In genomic region chr16:57642368-57643135, GRCh38 we compare ENCODE assay signal across 20 cellular contexts. TPM values are rescaled to one million over a fixed set of nuclear protein-coding genes. Genes with fewer than 3 reads are reported as not detected.
DNase-seq lines count a peak whose midpoint lies in the region; ATAC-seq, FAIRE-seq and TF ChIP-seq lines count a peak whose summit lies in the region.
"Had no signal": no experiment of that assay in that cellular context is flagged by ENCODE, and none has a peak within 500 bp of the region (broad histone marks: within the 10 kb centered on the region; RNA-seq: fewer than 3 reads in every experiment).

No MANE protein-coding gene starts in this region.

- intact Hi-C loops in HCT116 (cut with micrococcal nuclease) = no loop called here

- TF ChIP-seq POLR2A in HCT116 (IDR thresholded peaks at IDR 0.05; ENCODE audit: borderline replicate concordance, extremely low read depth, insufficient read depth, insufficient read length) = no peak
- TF ChIP-seq POLR2A in suprapubic skin (IDR thresholded peaks at IDR 0.05) = no peak

- CTCF ChIA-PET in HCT116 (lab: Charles Lee) = interaction anchor here (1.2 kb wide), 1 partner anchor 51 kb away, joined by 4 read pairs; no protein-coding TSS in a partner anchor

- H3K27me3 ChIP-seq in HCT116 (ENCODE audit: insufficient read depth, low read length) (no peaks in the 10 kb centered on the region), keratinocyte (ENCODE audit: control insufficient read depth, extremely low read depth, insufficient read depth, low read length) (no peaks in the 10 kb centered on the region), suprapubic skin (no peaks in the 10 kb centered on the region), SJCRH30 (peaks cover 32% of the 10 kb centered on the region)
- H3K27me3 ChIP-seq: adrenal gland had no signal

- peaks cover 6 to 20% of the 10 kb centered on the region in 2 experiments; a peak in 3 of 4 replicates for H3K4me1 ChIP-seq in HCT116 (ENCODE audit: control insufficient read depth in 1 of 2, insufficient read depth in 2 of 2, low read length in 2 of 2)
- H3K4me1 ChIP-seq in keratinocyte (ENCODE audit: control insufficient read depth, extremely low read depth, insufficient read depth, low read length) = peaks cover 48% of the 10 kb centered on the region
- H3K4me1 ChIP-seq in suprapubic skin = peaks cover 80% of the 10 kb centered on the region
- no peaks in the 10 kb centered on the region for H3K4me1 ChIP-seq in SJCRH30

- POLR2A ChIA-PET in HCT116 (lab: Charles Lee) = interaction anchor here (0.9 kb wide), 1 partner anchor 23 kb away, joined by 3 read pairs; no protein-coding TSS in a partner anchor

- no peak for ATAC-seq in HCT116
- ATAC-seq: stimulated activated memory B cell treated with anti-CD40 and anti-IgM and Interleukin-4, amounts not matched to agents 10 μg/mL and 1 μg/mL and 100 μg/mL, for 72 hours had no signal

- H3K36me3 ChIP-seq in HCT116 (ENCODE audit: control insufficient read depth in 1 of 2, insufficient read depth in 2 of 2, low read length in 2 of 2) (no peaks in the 10 kb centered on the region; a peak in 1 of 4 replicates), keratinocyte (ENCODE audit: control insufficient read depth in 2 of 2, extremely low read depth in 1 of 2, insufficient read depth in 2 of 2, low read length in 2 of 2) (peaks cover 20 to 21% of the 10 kb centered on the region in 2 experiments), suprapubic skin (no peaks in the 10 kb centered on the region), SJCRH30 (no peaks in the 10 kb centered on the region)
- H3K36me3 ChIP-seq: adrenal gland had no signal

- peaks cover 2% of the 10 kb centered on the region for H3K9me1 ChIP-seq in keratinocyte (ENCODE audit: control insufficient read depth, extremely low read depth, insufficient read depth, low read length)

- H4K20me1 ChIP-seq in HCT116 (ENCODE audit: insufficient read depth) = no peaks in the 10 kb centered on the region
- H4K20me1 ChIP-seq in keratinocyte (ENCODE audit: control insufficient read depth, extremely low read depth, insufficient read depth, low read length) = peaks cover 4% of the 10 kb centered on the region

- H3K9me3 ChIP-seq in HCT116 (ENCODE audit: control insufficient read depth in 1 of 2, insufficient read depth in 1 of 2, low read depth in 1 of 2, low read length in 2 of 2) = no peaks in the 10 kb centered on the region
- H3K9me3 ChIP-seq in keratinocyte (ENCODE audit: control insufficient read depth, low read depth, low read length) = no peaks in the 10 kb centered on the region
- H3K9me3 ChIP-seq in suprapubic skin = no peaks in the 10 kb centered on the region
- H3K9me3 ChIP-seq in SJCRH30 (replicated peaks) = no peaks in the 10 kb centered on the region
- H3K9me3 ChIP-seq: adrenal gland, SK-N-SH had no signal

- H3K4me3 ChIP-seq in HCT116 (replicated peaks in 1 of 2; ENCODE audit: low read depth in 1 of 2, low read length in 2 of 2) (no peak overlapping the region), keratinocyte (ENCODE audit: control insufficient read depth in 2 of 3, extremely low read depth in 1 of 3, insufficient read depth in 2 of 3, low read depth in 1 of 3, low read length in 3 of 3) (no peak overlapping the region), suprapubic skin (no peak overlapping the region), SJCRH30 (no peak overlapping the region)
- H3K4me3 ChIP-seq: adrenal gland, coronary artery had no signal

- no peak overlapping the region; the same call in 1 of the 2 replicates for H3K27ac ChIP-seq in HCT116 (ENCODE audit: low read depth, low read length)
- no peak overlapping the region for H3K27ac ChIP-seq in keratinocyte (ENCODE audit: control insufficient read depth, insufficient read depth, low read length)
- H3K27ac ChIP-seq in suprapubic skin = peak overlapping the region; percentile 31
- H3K27ac ChIP-seq in SJCRH30 = no peak overlapping the region

- DNase-seq in HCT116 (ENCODE audit: low read depth, low spot score) (no peak), astrocyte of the hippocampus (ENCODE audit: low read depth, low spot score) (peak; percentile 45), keratinocyte (ENCODE audit: low read depth, low spot score) (no peak), suprapubic skin (ENCODE audit: low spot score in 2 of 2) (no peak), SJCRH30 (no peak), cortex of kidney (lab: John Stamatoyannopoulos, UW) (no peak), NCI-H2196 (lab: John Stamatoyannopoulos, UW; ENCODE audit: unreplicated experiment) (no peak)
- DNase-seq: activated CD4-positive, alpha-beta T cell treated with anti-CD3 and anti-CD28 coated beads, Interleukin-2, amount 50 U/mL, for 1 hour; CD4-positive, alpha-beta memory T cell; NCI-H1105 treated with DMSO at 0.1 percent for 48 hours; NCI-H2227 treated with DMSO at 0.1 percent for 48 hours; SK-N-SH had no signal

- WGBS in suprapubic skin = 36% methylated on average over 7 of the region's 7 CpGs

- TF ChIP-seq CTCF in HCT116 (IDR thresholded peaks at IDR 0.05 in 2 of 3, conservative IDR thresholded peaks at IDR 0.05 in 1 of 3; ENCODE audit: borderline replicate concordance in 1 of 3, insufficient read depth in 1 of 3, low read depth in 2 of 3, low read length in 2 of 3) (no peak), keratinocyte (optimal IDR thresholded peaks at IDR 0.05 in 1 of 3, IDR thresholded peaks at IDR 0.05 in 1 of 3, conservative IDR thresholded peaks at IDR 0.05 in 1 of 3; ENCODE audit: extremely low read depth in 1 of 3, insufficient read depth in 2 of 3, low read length in 3 of 3) (no peak), suprapubic skin (IDR thresholded peaks at IDR 0.05) (no peak)

- BruUV-seq in HCT116 (replicated peaks; lab: Mats Ljungman, UMichigan) = no TSS peak

- H3K79me2 ChIP-seq in HCT116 (ENCODE audit: insufficient read depth, low read length) = no peaks in the 10 kb centered on the region
- H3K79me2 ChIP-seq in keratinocyte (ENCODE audit: control insufficient read depth, insufficient read depth, low read length) = peaks cover 8% of the 10 kb centered on the region

- no peak overlapping the region for H3K9ac ChIP-seq in HCT116 (ENCODE audit: low read length)
- no peak overlapping the region for H3K9ac ChIP-seq in keratinocyte (ENCODE audit: control insufficient read depth, extremely low read depth, insufficient read depth, low read length)
- H3K9ac ChIP-seq: SK-N-SH had no signal

- TF ChIP-seq EP300 in suprapubic skin (IDR thresholded peaks at IDR 0.05) = no peak

- dilution Hi-C loops in keratinocyte (cut with MboI; ENCODE audit: extremely low pct_ligation_motif_present, low sequenced_read_pairs) = no loop called here

- H3K9me2 ChIP-seq in HCT116 (ENCODE audit: insufficient read depth) = no peaks in the 10 kb centered on the region
- H3K9me2 ChIP-seq: SK-N-SH had no signal

- H2AFZ ChIP-seq in HCT116 (ENCODE audit: low read depth, low read length, poor library complexity, severe bottlenecking) (no peak overlapping the region), keratinocyte (ENCODE audit: control insufficient read depth, low read length) (no peak overlapping the region)

- H3K4me2 ChIP-seq in HCT116 (ENCODE audit: low read length) (0 out of 2 replicates have a peak overlapping the region, but pooled peaks have one; percentile 26), keratinocyte (ENCODE audit: control insufficient read depth, extremely low read depth, insufficient read depth, low read depth, low read length) (no peak overlapping the region)

- peak; percentile 65 for FAIRE-seq in keratinocyte (lab: Jason Lieb, UNC)

- RAD21 ChIA-PET in HCT116 (lab: Charles Lee; ENCODE audit: low non-redundant PET in 1 of 2, low total read pairs in 2 of 2, uncharacterized antibody in 2 of 2, unreplicated experiment in 2 of 2) = no interaction called here

- no peak for TF ChIP-seq RAD21 in HCT116 (IDR thresholded peaks at IDR 0.05; ENCODE audit: low read depth)

TF ChIP-seq in HCT116, 20 proteins besides CTCF, POLR2A, EP300 and RAD21 (continues in another document):
- no peak for TF ChIP-seq TCF7L2 (IDR thresholded peaks at IDR 0.05; ENCODE audit: borderline replicate concordance, extremely low read depth, insufficient read depth, insufficient read length)
- TF ChIP-seq SRF (IDR thresholded peaks at IDR 0.05; ENCODE audit: low read depth) = no peak

RNA-seq across cellular contexts. Expression of gene ADGRG1, which starts 14.1 kb away (rescaled TPM):
- total RNA-seq in HCT116 (2021; ENCODE audit: unreplicated experiment) (36.4 TPM), suprapubic skin (100 to 1,000 TPM; 107 to 202 (median 139) TPM)
- 62.7 and 64.5 TPM in 2 replicates for polyA plus RNA-seq in HCT116 (2012)
- polyA plus RNA-seq in keratinocyte = 28.4 to 94.9 TPM (median 38.4 TPM) in 3 replicates
- polyA plus RNA-seq in keratinocyte (2011; ENCODE audit: low read depth) = 47.7 TPM
- 37.4 and 46.7 TPM in 2 replicates for polyA plus RNA-seq in keratinocyte (2011; cell fraction: cytosol; rRNA removed)
- polyA plus RNA-seq in keratinocyte (2011; cell fraction: nucleus; rRNA removed) = 182 and 187 TPM in 2 replicates
- polyA plus RNA-seq in keratinocyte (2012; ENCODE audit: low replicate concordance) = 114 and 163 TPM in 2 replicates
- polyA minus RNA-seq in keratinocyte = 44.0 to 194 TPM (median 63.1 TPM) in 3 replicates
- polyA minus RNA-seq in keratinocyte (2011; cell fraction: cytosol; rRNA and poly(A)+ RNA removed) = 65.6 TPM
- polyA minus RNA-seq in keratinocyte (2011; cell fraction: nucleus; rRNA and poly(A)+ RNA removed) = 116 and 131 TPM in 2 replicates
- total RNA-seq in SJCRH30 (2014; rRNA removed; shearing (Covaris generic)) = 0.32 and 0.53 TPM in 2 replicates

RNA-seq across cellular contexts. Expression of gene ADGRG3, which starts 25.6 kb away (rescaled TPM):
- total RNA-seq in HCT116 (2021; ENCODE audit: unreplicated experiment) (not detected), suprapubic skin (1 to 10 TPM in 2 of 4 donors, under 1 TPM in 1, not detected in 1; 0.32 to 2.0 (median 2.0) TPM)
- polyA plus RNA-seq in HCT116 (2012) = 0.12 TPM in 1 of 2 replicates, not detected in the other
- polyA plus RNA-seq in keratinocyte = not detected in 3 replicates
- polyA plus RNA-seq in keratinocyte (2011; ENCODE audit: low read depth) = not detected
- polyA plus RNA-seq in keratinocyte (2011; cell fraction: cytosol; rRNA removed) = not detected in 2 replicates
- polyA plus RNA-seq in keratinocyte (2011; cell fraction: nucleus; rRNA removed) = 0.04 and 0.16 TPM in 2 replicates
- not detected in 2 replicates for polyA plus RNA-seq in keratinocyte (2012; ENCODE audit: low replicate concordance)
- 0.16 TPM in 1 of 3 replicates, not detected in the others for polyA minus RNA-seq in keratinocyte
- polyA minus RNA-seq in keratinocyte (2011; cell fraction: cytosol; rRNA and poly(A)+ RNA removed) = not detected
- polyA minus RNA-seq in keratinocyte (2011; cell fraction: nucleus; rRNA and poly(A)+ RNA removed) = not detected in 2 replicates
- total RNA-seq in SJCRH30 (2014; rRNA removed; shearing (Covaris generic)) = not detected in 2 replicates
- total RNA-seq: CD4-positive, alpha-beta memory T cell; fibroblast of lung; G401; mammary epithelial cell had no signal
- polyA plus RNA-seq: CD4-positive, alpha-beta memory T cell; fibroblast of lung; IgD-negative memory B cell; mammary epithelial cell; SK-N-SH had no signal

RNA-seq across cellular contexts. Expression of gene DRC7, which starts 52.1 kb away (rescaled TPM):
- total RNA-seq in HCT116 (2021; ENCODE audit: unreplicated experiment) (0.91 TPM), suprapubic skin (not detected)
- polyA plus RNA-seq in HCT116 (2012) = 0.56 and 1.9 TPM in 2 replicates
- polyA plus RNA-seq in keratinocyte = not detected in 3 replicates
- not detected for polyA plus RNA-seq in keratinocyte (2011; ENCODE audit: low read depth)
- not detected in 2 replicates for polyA plus RNA-seq in keratinocyte (2011; cell fraction: cytosol; rRNA removed)
- not detected in 2 replicates for polyA plus RNA-seq in keratinocyte (2011; cell fraction: nucleus; rRNA removed)
- not detected in 2 replicates for polyA plus RNA-seq in keratinocyte (2012; ENCODE audit: low replicate concordance)
- polyA minus RNA-seq in keratinocyte = not detected in 3 replicates
- not detected for polyA minus RNA-seq in keratinocyte (2011; cell fraction: cytosol; rRNA and poly(A)+ RNA removed)
- not detected in 2 replicates for polyA minus RNA-seq in keratinocyte (2011; cell fraction: nucleus; rRNA and poly(A)+ RNA removed)
- not detected in 2 replicates for total RNA-seq in SJCRH30 (2014; rRNA removed; shearing (Covaris generic))
- total RNA-seq: adrenal gland; CD4-positive, alpha-beta memory T cell; fibroblast of lung; G401; mammary epithelial cell; skeletal muscle tissue had no signal
- polyA plus RNA-seq: CD4-positive, alpha-beta memory T cell; fibroblast of lung; IgD-negative memory B cell had no signal

Comparison
In these comparisons a context has a peak if more than half of its experiments do, and no peak if none do; other contexts are left out.
1. RNA of gene ADGRG1, which starts 14.1 kb away (total RNA-seq): 107 to 202 TPM in suprapubic skin and 36.4 TPM in HCT116 (single experiment); 0.32 to 0.53 TPM in SJCRH30; every median in the first group is over 10 times any median in the second.